In the genomic region with DNA sequence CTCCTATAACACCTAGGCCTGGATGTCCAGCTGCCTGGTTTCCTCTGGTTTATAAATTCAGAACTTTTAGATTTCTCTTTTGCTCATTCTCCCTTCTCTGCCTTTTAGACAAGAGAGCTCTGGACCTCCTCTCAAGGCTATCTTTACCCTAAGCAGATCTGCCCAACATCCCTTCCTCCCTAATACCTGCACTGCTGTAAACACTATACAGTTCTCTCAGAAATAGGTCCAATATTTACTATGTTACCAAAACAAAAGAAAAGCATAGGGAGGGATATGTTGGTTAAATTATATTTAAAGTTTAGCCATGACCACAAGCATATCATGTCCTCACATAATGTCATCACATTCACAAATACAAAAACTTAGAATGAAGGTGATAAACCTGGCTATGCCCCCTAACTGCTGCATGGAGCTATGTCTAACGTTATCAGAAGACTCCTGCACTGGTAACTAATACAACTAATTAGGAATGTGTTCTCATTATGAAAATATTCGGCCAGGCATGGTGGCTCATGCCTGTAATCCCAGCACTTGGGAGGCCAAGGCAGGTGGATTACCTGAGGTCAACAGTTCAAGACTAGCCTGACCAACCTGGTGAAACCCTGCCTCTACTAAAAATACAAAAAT, we compare ENCODE assay signal across 32 cellular contexts.
"Had no signal": no experiment of that assay in that cellular context is flagged by ENCODE, and none has a peak within 500 bp of the region (broad histone marks: within the 10 kb centered on the region; RNA-seq: fewer than 3 reads in every experiment).

No MANE protein-coding gene starts in this region.

- H3K9me3 Mint-ChIP-seq: activated B cell treated with CpG ODN at 0.5 μM for 24 hours; activated CD4-positive, alpha-beta memory T cell treated with anti-CD3 and anti-CD28 coated beads, Interleukin-2, amount 10 ng/mL, durations not matched to agents 7 days and 5 days; activated naive CD4-positive, alpha-beta T cell treated with anti-CD3 and anti-CD28 coated beads, Interleukin-2, amount 10 ng/mL, durations not matched to agents 7 days and 5 days; activated naive CD4-positive, alpha-beta T cell treated with anti-CD3 and anti-CD28 coated beads, Interleukin-2, amount 50 U/mL, for 24 hours; activated naive CD8-positive, alpha-beta T cell treated with anti-CD3 and anti-CD28 coated beads, Interleukin-2, amount 10 ng/mL, durations not matched to agents 7 days and 5 days; activated naive CD8-positive, alpha-beta T cell treated with anti-CD3 and anti-CD28 coated beads, Interleukin-2, amount 50 U/mL, for 24 hours; activated T-cell treated with anti-CD3 and anti-CD28 coated beads, Interleukin-2, amount 50 U/mL, for 24 hours; activated T-helper 2 cell treated with anti-CD3 and anti-CD28 coated beads, Interferon-gamma antibody, Interleukin-2, Interleukin-4, amounts not matched to agents 10 μg/mL and 5 μg/mL and 100 μg/mL, durations not matched to agents 14 hours and 24 hours and 36 hours; T-helper 1 cell treated with Interleukin-12 subunit alpha and Interleukin-12 subunit beta and Interleukin-4 antibody, amounts not matched to agents 30 μg/mL and 1 μg/mL, for 36 hours; T-helper 2 cell treated with Interferon-gamma antibody and Interleukin-4, amounts not matched to agents 5 μg/mL and 100 μg/mL, for 36 hours had no signal

- H3K4me3 ChIP-seq: ascending aorta had no signal

- DNase-seq: activated B cell treated with CpG ODN at 0.5 μM for 24 hours; activated CD4-positive, alpha-beta memory T cell treated with anti-CD3 and anti-CD28 coated beads, Interleukin-2, amount 10 ng/mL, durations not matched to agents 7 days and 5 days; activated CD4-positive, alpha-beta T cell treated with anti-CD3 and anti-CD28 coated beads for 4 hours; activated CD4-positive, alpha-beta T cell treated with anti-CD3 and anti-CD28 coated beads, Interleukin-2, amount 50 U/mL, for 1 hour; activated CD4-positive, alpha-beta T cell treated with anti-CD3 and anti-CD28 coated beads, Interleukin-2, amount 50 U/mL, for 4 hours; activated CD4-positive, CD25-positive, alpha-beta regulatory T cell treated with anti-CD3 and anti-CD28 coated beads, Interleukin-2, amount 50 U/mL, for 72 hours; activated CD8-positive, alpha-beta memory T cell treated with anti-CD3 and anti-CD28 coated beads for 24 hours; activated CD8-positive, alpha-beta memory T cell treated with anti-CD3 and anti-CD28 coated beads, Interleukin-2, amount 10 ng/mL, durations not matched to agents 7 days and 5 days; activated CD8-positive, alpha-beta memory T cell treated with anti-CD3 and anti-CD28 coated beads, Interleukin-2, amount 50 U/mL, for 48 hours; activated CD8-positive, alpha-beta T cell treated with anti-CD3 and anti-CD28 coated beads, Interleukin-2, amount 10 ng/mL, durations not matched to agents 7 days and 5 days; activated effector memory CD4-positive, alpha-beta T cell treated with Interleukin-2 at 50 U/mL for 16 hours; activated gamma-delta T cell; activated naive CD4-positive, alpha-beta T cell treated with anti-CD3 and anti-CD28 coated beads, Interleukin-2, amount 10 ng/mL, durations not matched to agents 7 days and 5 days; activated naive CD4-positive, alpha-beta T cell treated with Interleukin-2 at 50 U/mL for 16 hours; activated naive CD8-positive, alpha-beta T cell treated with anti-CD3 and anti-CD28 coated beads, Interleukin-2, amount 10 ng/mL, durations not matched to agents 7 days and 5 days; activated naive CD8-positive, alpha-beta T cell treated with anti-CD3 and anti-CD28 coated beads, Interleukin-2, amount 50 U/mL, for 24 hours; activated T-cell treated with anti-CD3 and anti-CD28 coated beads, Interleukin-2, amount 50 U/mL, for 24 hours; activated T-cell treated with anti-CD3 and anti-CD28 coated beads, Interleukin-2, amount 50 U/mL, for 48 hours; amygdala; anterior cingulate cortex; central memory CD4-positive, alpha-beta T cell; T-helper 1 cell; T-helper 2 cell; T-helper 9 cell had no signal

- H3K4me3 Mint-ChIP-seq: activated B cell treated with CpG ODN at 0.5 μM for 24 hours; activated CD4-positive, alpha-beta memory T cell treated with anti-CD3 and anti-CD28 coated beads, Interleukin-2, amount 10 ng/mL, durations not matched to agents 7 days and 5 days; activated CD8-positive, alpha-beta memory T cell treated with anti-CD3 and anti-CD28 coated beads, Interleukin-2, amount 10 ng/mL, durations not matched to agents 7 days and 5 days; activated CD8-positive, alpha-beta T cell treated with anti-CD3 and anti-CD28 coated beads, Interleukin-2, amount 10 ng/mL, durations not matched to agents 7 days and 5 days; activated naive CD4-positive, alpha-beta T cell treated with anti-CD3 and anti-CD28 coated beads, Interleukin-2, amount 10 ng/mL, durations not matched to agents 7 days and 5 days; activated naive CD4-positive, alpha-beta T cell treated with anti-CD3 and anti-CD28 coated beads, Interleukin-2, amount 50 U/mL, for 24 hours; activated naive CD8-positive, alpha-beta T cell; activated naive CD8-positive, alpha-beta T cell treated with anti-CD3 and anti-CD28 coated beads, Interleukin-2, amount 10 ng/mL, durations not matched to agents 7 days and 5 days; activated naive CD8-positive, alpha-beta T cell treated with anti-CD3 and anti-CD28 coated beads, Interleukin-2, amount 50 U/mL, for 24 hours; activated T-cell treated with anti-CD3 and anti-CD28 coated beads, Interleukin-2, amount 50 U/mL, for 24 hours; brain; T-helper 1 cell treated with Interleukin-12 subunit alpha and Interleukin-12 subunit beta and Interleukin-4 antibody, amounts not matched to agents 30 μg/mL and 1 μg/mL, for 36 hours; T-helper 2 cell treated with Interferon-gamma antibody and Interleukin-4, amounts not matched to agents 5 μg/mL and 100 μg/mL, for 36 hours had no signal

- H3K27ac ChIP-seq: ascending aorta, VCaP had no signal

- ATAC-seq: activated CD8-positive, alpha-beta memory T cell treated with anti-CD3 and anti-CD28 coated beads, Interleukin-2, amount 10 ng/mL, durations not matched to agents 7 days and 5 days; activated CD8-positive, alpha-beta T cell treated with anti-CD3 and anti-CD28 coated beads, Interleukin-2, amount 10 ng/mL, durations not matched to agents 7 days and 5 days; activated naive CD8-positive, alpha-beta T cell treated with anti-CD3 and anti-CD28 coated beads, Interleukin-2, amount 50 U/mL, for 24 hours had no signal

- H3K27me3 ChIP-seq: ascending aorta had no signal

- H3K9me3 ChIP-seq: ascending aorta had no signal

- H3K27me3 Mint-ChIP-seq: activated B cell treated with CpG ODN at 0.5 μM for 24 hours; activated CD4-positive, alpha-beta memory T cell treated with anti-CD3 and anti-CD28 coated beads, Interleukin-2, amount 10 ng/mL, durations not matched to agents 7 days and 5 days; activated CD8-positive, alpha-beta memory T cell treated with anti-CD3 and anti-CD28 coated beads, Interleukin-2, amount 10 ng/mL, durations not matched to agents 7 days and 5 days; activated naive CD4-positive, alpha-beta T cell treated with anti-CD3 and anti-CD28 coated beads, Interleukin-2, amount 10 ng/mL, durations not matched to agents 7 days and 5 days; activated naive CD4-positive, alpha-beta T cell treated with anti-CD3 and anti-CD28 coated beads, Interleukin-2, amount 50 U/mL, for 24 hours; activated naive CD8-positive, alpha-beta T cell; activated naive CD8-positive, alpha-beta T cell treated with anti-CD3 and anti-CD28 coated beads, Interleukin-2, amount 10 ng/mL, durations not matched to agents 7 days and 5 days; activated naive CD8-positive, alpha-beta T cell treated with anti-CD3 and anti-CD28 coated beads, Interleukin-2, amount 50 U/mL, for 24 hours; activated T-cell treated with anti-CD3 and anti-CD28 coated beads, Interleukin-2, amount 50 U/mL, for 24 hours; brain had no signal

- H3K27ac Mint-ChIP-seq: activated B cell treated with CpG ODN at 0.5 μM for 24 hours; activated CD4-positive, alpha-beta memory T cell treated with anti-CD3 and anti-CD28 coated beads, Interleukin-2, amount 10 ng/mL, durations not matched to agents 7 days and 5 days; activated CD8-positive, alpha-beta memory T cell treated with anti-CD3 and anti-CD28 coated beads, Interleukin-2, amount 10 ng/mL, durations not matched to agents 7 days and 5 days; activated CD8-positive, alpha-beta T cell treated with anti-CD3 and anti-CD28 coated beads, Interleukin-2, amount 10 ng/mL, durations not matched to agents 7 days and 5 days; activated naive CD4-positive, alpha-beta T cell treated with anti-CD3 and anti-CD28 coated beads, Interleukin-2, amount 10 ng/mL, durations not matched to agents 7 days and 5 days; activated naive CD4-positive, alpha-beta T cell treated with anti-CD3 and anti-CD28 coated beads, Interleukin-2, amount 50 U/mL, for 24 hours; activated naive CD8-positive, alpha-beta T cell; activated naive CD8-positive, alpha-beta T cell treated with anti-CD3 and anti-CD28 coated beads, Interleukin-2, amount 10 ng/mL, durations not matched to agents 7 days and 5 days; activated naive CD8-positive, alpha-beta T cell treated with anti-CD3 and anti-CD28 coated beads, Interleukin-2, amount 50 U/mL, for 24 hours; activated T-cell treated with anti-CD3 and anti-CD28 coated beads, Interleukin-2, amount 50 U/mL, for 24 hours; activated T-helper 2 cell treated with anti-CD3 and anti-CD28 coated beads, Interferon-gamma antibody, Interleukin-2, Interleukin-4, amounts not matched to agents 10 μg/mL and 5 μg/mL and 100 μg/mL, durations not matched to agents 14 hours and 24 hours and 36 hours; brain; T-helper 1 cell treated with Interleukin-12 subunit alpha and Interleukin-12 subunit beta and Interleukin-4 antibody, amounts not matched to agents 30 μg/mL and 1 μg/mL, for 36 hours; T-helper 2 cell treated with Interferon-gamma antibody and Interleukin-4, amounts not matched to agents 5 μg/mL and 100 μg/mL, for 36 hours had no signal

- H3K36me3 ChIP-seq: ascending aorta had no signal
